20 cellular contexts compared by ENCODE assay signal in the genomic region with DNA sequence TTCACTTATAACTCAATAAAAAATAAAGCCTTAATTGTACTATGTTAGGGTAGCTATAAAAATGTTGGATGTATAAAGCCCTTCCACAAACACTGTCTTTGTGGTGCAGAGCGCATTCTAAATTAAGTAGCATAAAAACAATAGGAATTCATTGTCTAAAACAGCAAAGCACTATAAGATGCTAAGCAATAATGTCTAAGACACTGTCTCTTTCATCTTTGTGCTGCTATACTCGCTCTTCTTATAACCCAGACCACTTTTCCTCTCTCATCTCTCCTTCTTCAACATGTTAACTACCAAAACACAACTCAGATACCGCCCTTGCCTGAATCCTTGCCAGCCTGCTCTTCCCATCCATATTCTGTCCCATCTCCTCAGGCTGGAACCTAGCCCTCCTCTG.
DNase-seq lines count a peak whose midpoint lies in the region; ATAC-seq and TF ChIP-seq lines count a peak whose summit lies in the region.
"Had no signal": no experiment of that assay in that cellular context is flagged by ENCODE, and none has a peak within 500 bp of the region (broad histone marks: within the 10 kb centered on the region; RNA-seq: fewer than 3 reads in every experiment).

No MANE protein-coding gene starts in this region.

- peak overlapping the region in 3 of 5 donors; percentile 35 to 43 (median 40) for H3K27ac ChIP-seq in adrenal gland
- H3K27ac ChIP-seq in substantia nigra (ENCODE audit: low read depth, low read length, poor library complexity, severe bottlenecking) = peak overlapping the region; percentile 28
- H3K27ac ChIP-seq: 22Rv1; A549; BLaER1 treated with 17β-estradiol and CSF1 and Interleukin-3, amounts not matched to agents 10 nM and 100 nM; C4-2B had no signal

- 86 to 92% (median 90%) methylated on average over 3 of the region's 3 CpGs for WGBS in adrenal gland, 4 donors

- TF ChIP-seq POLR2A in adrenal gland (IDR thresholded peaks at IDR 0.05) = no peak

- no peaks in the 10 kb centered on the region for H3K9me3 ChIP-seq in adrenal gland (replicated peaks in 1 of 3)
- H3K9me3 ChIP-seq: A549, Caco-2 had no signal

- no peak for DNase-seq in adrenal gland
- peak; percentile 79 for DNase-seq in foreskin melanocyte
- no peak for DNase-seq in glutamatergic neuron
- no peak for DNase-seq in substantia nigra (lab: John Stamatoyannopoulos, UW)
- no peak for DNase-seq in GM03348 (ENCODE audit: low spot score)
- no peak for DNase-seq in NCI-H446 treated with DMSO at 0.1 percent for 48 hours (lab: John Stamatoyannopoulos, UW)
- DNase-seq: AML-193; Caco-2; Calu3; CD4-positive, alpha-beta T cell; CD8-positive, alpha-beta T cell; DMS79 treated with DMSO at 0.1 percent for 48 hours; GF-D8 had no signal

- H3K27me3 ChIP-seq in adrenal gland = no peaks in the 10 kb centered on the region
- H3K27me3 ChIP-seq: BLaER1 treated with 17β-estradiol and CSF1 and Interleukin-3, amounts not matched to agents 10 nM and 100 nM had no signal

- H3K4me3 ChIP-seq in adrenal gland = no peak overlapping the region
- H3K4me3 ChIP-seq: A549; BLaER1 treated with 17β-estradiol and CSF1 and Interleukin-3, amounts not matched to agents 10 nM and 100 nM; GM12878 had no signal

- no peak overlapping the region for H3K4me3 Mint-ChIP-seq in glutamatergic neuron (ENCODE audit: unreplicated experiment)
- H3K4me3 Mint-ChIP-seq: B cell; CD4-positive, alpha-beta T cell; CD8-positive, alpha-beta T cell had no signal

- H3K36me3 Mint-ChIP-seq in glutamatergic neuron (ENCODE audit: unreplicated experiment) = peaks cover 6% of the 10 kb centered on the region
- H3K36me3 Mint-ChIP-seq: CD8-positive, alpha-beta T cell had no signal

- no peaks in the 10 kb centered on the region for H3K36me3 ChIP-seq in adrenal gland (replicated peaks in 1 of 2)
- H3K36me3 ChIP-seq: BLaER1 treated with 17β-estradiol and CSF1 and Interleukin-3, amounts not matched to agents 10 nM and 100 nM had no signal

- peaks cover 6% of the 10 kb centered on the region for H3K9me3 Mint-ChIP-seq in glutamatergic neuron (ENCODE audit: unreplicated experiment)
- H3K9me3 Mint-ChIP-seq: CD4-positive, alpha-beta T cell; CD8-positive, alpha-beta T cell had no signal

- H3K4me1 Mint-ChIP-seq in glutamatergic neuron (ENCODE audit: low read depth, unreplicated experiment) = peaks cover 21% of the 10 kb centered on the region
- H3K4me1 Mint-ChIP-seq: B cell had no signal

- intact Hi-C loops in adrenal gland (cut with DNase I) = no loop called here

- H3K4me1 ChIP-seq in adrenal gland (replicated peaks in 1 of 2) = peaks cover 11 to 23% of the 10 kb centered on the region in 2 donors
- H3K4me1 ChIP-seq: A549, Caco-2 had no signal

- TF ChIP-seq CTCF in adrenal gland (IDR thresholded peaks at IDR 0.05) (no peak), glutamatergic neuron (IDR thresholded peaks at IDR 0.05; ENCODE audit: partially characterized antibody, unreplicated experiment) (no peak)

- peak overlapping the region; percentile 30 for H3K27ac Mint-ChIP-seq in glutamatergic neuron (ENCODE audit: unreplicated experiment)
- H3K27ac Mint-ChIP-seq: B cell; CD4-positive, alpha-beta T cell; CD8-positive, alpha-beta T cell had no signal

- peaks cover 3% of the 10 kb centered on the region for H3K27me3 Mint-ChIP-seq in glutamatergic neuron (ENCODE audit: unreplicated experiment)

- no peak for ATAC-seq in GM18520 (IDR thresholded peaks at IDR 0.05; ENCODE audit: unreplicated experiment)
- ATAC-seq: A549; CD8-positive, alpha-beta T cell; GM12878 had no signal
